ENCODE assay signal across 13 cellular contexts in the genomic region with DNA sequence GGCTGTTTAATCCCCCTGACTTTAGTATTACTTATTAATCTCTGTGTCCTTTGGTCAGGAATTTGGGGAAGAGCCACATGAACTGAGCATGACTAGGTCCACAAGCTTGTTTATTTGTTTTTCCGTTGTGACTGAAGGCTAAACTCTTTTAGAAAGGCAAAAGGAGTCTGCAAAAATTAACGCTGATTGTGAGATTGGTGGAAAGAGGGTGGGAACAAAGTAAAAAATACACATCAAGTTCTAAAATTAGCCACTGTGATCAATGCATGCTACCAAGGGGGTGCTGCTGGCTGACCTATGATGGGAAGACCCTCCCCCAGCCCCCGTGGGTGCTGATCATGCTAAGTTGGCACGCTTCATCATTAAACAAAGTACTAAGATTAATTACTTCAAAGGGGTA.
DNase-seq lines count a peak whose midpoint lies in the region; TF ChIP-seq lines count a peak whose summit lies in the region.
"Had no signal": no experiment of that assay in that cellular context is flagged by ENCODE, and none has a peak within 500 bp of the region (broad histone marks: within the 10 kb centered on the region; RNA-seq: fewer than 3 reads in every experiment).

No MANE protein-coding gene starts in this region.

- H3K18ac ChIP-seq in H9 (ENCODE audit: insufficient read length, low read depth, low read length): no peak overlapping the region
- no peak overlapping the region for H3K18ac ChIP-seq in mesenchymal stem cell (ENCODE audit: low read depth in 1 of 2, low read length in 2 of 2)

- H3K27ac Mint-ChIP-seq in H9: peak overlapping the region in 2 of 3 experiments; percentile 52 to 75; a peak in 3 of 7 replicates
- H3K27ac Mint-ChIP-seq: CD8-positive, alpha-beta T cell had no signal

- in situ Hi-C loops in brain microvascular endothelial cell (cut with HindIII; ENCODE audit: low pct_ligation_motif_present, low sequenced_read_pairs): no loop called here

- H3K4ac ChIP-seq in H9 (ENCODE audit: low read depth, low read length): no peak overlapping the region
- H3K4ac ChIP-seq in mesenchymal stem cell (ENCODE audit: low read depth in 1 of 2, low read length in 2 of 2): no peak overlapping the region

- H3K4me1 Mint-ChIP-seq in H9: peaks cover 6 to 23% of the 10 kb centered on the region in 2 experiments

- H3K4me2 ChIP-seq in H9 (ENCODE audit: insufficient read depth, insufficient read length, low read length) (no peak overlapping the region), mesenchymal stem cell (ENCODE audit: low read length, poor library complexity, severe bottlenecking) (no peak overlapping the region)

- H3T11ph ChIP-seq in H9 (ENCODE audit: low read length): no peak overlapping the region

- no peak for DNase-seq in H9
- peak; percentile 40 for DNase-seq in kidney tubule cell (ENCODE audit: low spot score)
- no peak for DNase-seq in mesenchymal stem cell
- no peak for DNase-seq in COLO668 (lab: John Stamatoyannopoulos, UW; ENCODE audit: unreplicated experiment)
- DNase-seq in tibial nerve (ENCODE audit: low spot score in 2 of 2): no peak
- DNase-seq in hepatic stellate cell (ENCODE audit: low spot score): no peak
- no peak for DNase-seq in brain microvascular endothelial cell
- DNase-seq: BE2C; Caco-2; CD8-positive, alpha-beta T cell; DMS53; IMR-90 had no signal

- H2BK15ac ChIP-seq in H9 (ENCODE audit: low read depth, low read length): no peak overlapping the region
- no peak overlapping the region for H2BK15ac ChIP-seq in mesenchymal stem cell (ENCODE audit: low read depth, poor library complexity, severe bottlenecking)

- H4K20me1 ChIP-seq in H9 (ENCODE audit: control insufficient read depth, insufficient read depth, insufficient read length): no peaks in the 10 kb centered on the region

- H3K36me3 ChIP-seq in mesenchymal stem cell (ENCODE audit: control insufficient read depth in 1 of 2, insufficient read depth in 2 of 2, low read depth in 1 of 2, low read length in 2 of 2) (no peaks in the 10 kb centered on the region), tibial nerve (no peaks in the 10 kb centered on the region), brain microvascular endothelial cell (replicated peaks) (no peaks in the 10 kb centered on the region)
- H3K36me3 ChIP-seq: BE2C had no signal

- H3K4me3 Mint-ChIP-seq in H9: no peak overlapping the region; a peak in 1 of 5 replicates
- H3K4me3 Mint-ChIP-seq: CD8-positive, alpha-beta T cell had no signal

- peaks cover 0 to 5% (median 4%) of the 10 kb centered on the region in 3 experiments; a peak in 3 of 7 replicates for H3K36me3 Mint-ChIP-seq in H9 (ENCODE audit: insufficient read depth in 1 of 3, low read depth in 3 of 3)
- H3K36me3 Mint-ChIP-seq: CD8-positive, alpha-beta T cell had no signal

- H3K4me3 ChIP-seq in mesenchymal stem cell (ENCODE audit: insufficient read depth in 1 of 2, low read depth in 1 of 2, low read length in 2 of 2) (no peak overlapping the region), tibial nerve (no peak overlapping the region), brain microvascular endothelial cell (ENCODE audit: low read depth, low read length) (no peak overlapping the region)

- H3K4me1 ChIP-seq in H9 (ENCODE audit: insufficient read depth, low read length) (no peaks in the 10 kb centered on the region; the same call in 1 of the 2 replicates), mesenchymal stem cell (ENCODE audit: control insufficient read depth, insufficient read depth, low read depth, low read length) (no peaks in the 10 kb centered on the region), tibial nerve (no peaks in the 10 kb centered on the region)
- H3K4me1 ChIP-seq: BE2C had no signal

- H2AFZ ChIP-seq in H9 (ENCODE audit: low read length) (no peak overlapping the region), mesenchymal stem cell (ENCODE audit: low read depth, low read length) (no peak overlapping the region)

- H3K27ac ChIP-seq in H9 (ENCODE audit: insufficient read length, low read depth, low read length) (no peak overlapping the region), mesenchymal stem cell (ENCODE audit: low read length, poor library complexity, severe bottlenecking) (no peak overlapping the region), tibial nerve (no peak overlapping the region), brain microvascular endothelial cell (no peak overlapping the region)
- H3K27ac ChIP-seq: C4-2B had no signal

- H2AK5ac ChIP-seq in H9 (ENCODE audit: insufficient read length, low read length) (no peak overlapping the region), mesenchymal stem cell (ENCODE audit: low read length, severe bottlenecking) (no peak overlapping the region)

- H2BK20ac ChIP-seq in H9 (ENCODE audit: low read depth, low read length, poor library complexity, severe bottlenecking): no peak overlapping the region

- H2BK120ac ChIP-seq in H9 (ENCODE audit: low read depth, low read length, poor library complexity, severe bottlenecking): no peak overlapping the region
- H2BK120ac ChIP-seq in mesenchymal stem cell (ENCODE audit: low read depth, low read length): peak overlapping the region; percentile 27

- no peak overlapping the region for H4K91ac ChIP-seq in H9 (ENCODE audit: insufficient read length, low read depth, low read length)
- no peak overlapping the region for H4K91ac ChIP-seq in mesenchymal stem cell (ENCODE audit: low read length)

- TF ChIP-seq CTCF in H9 (conservative IDR thresholded peaks at IDR 0.05) (no peak), tibial nerve (IDR thresholded peaks at IDR 0.05) (no peak), brain microvascular endothelial cell (IDR thresholded peaks at IDR 0.05; ENCODE audit: low read depth, low read length, missing control alignments) (no peak)

- H3K14ac ChIP-seq in H9 (ENCODE audit: insufficient read depth, low read length) (no peak overlapping the region), mesenchymal stem cell (ENCODE audit: low read length in 2 of 2) (no peak overlapping the region)

- H3K27me3 Mint-ChIP-seq in H9 (ENCODE audit: low read depth): no peaks in the 10 kb centered on the region

- H2BK12ac ChIP-seq in H9 (ENCODE audit: insufficient read length, low read depth, low read length) (no peak overlapping the region), mesenchymal stem cell (ENCODE audit: low read length in 2 of 2) (no peak overlapping the region)

- no peak for TF ChIP-seq POLR2A in tibial nerve (IDR thresholded peaks at IDR 0.05)

- H3K23ac ChIP-seq in H9 (ENCODE audit: insufficient read length, low read depth, low read length) (no peak overlapping the region), mesenchymal stem cell (ENCODE audit: low read length in 2 of 2) (no peak overlapping the region)

- no peak overlapping the region for H3K56ac ChIP-seq in H9 (ENCODE audit: insufficient read length, low read depth, low read length)

- H4K8ac ChIP-seq in H9 (replicated peaks; ENCODE audit: insufficient read length, low read depth, low read length) (no peak overlapping the region), mesenchymal stem cell (ENCODE audit: low read length) (no peak overlapping the region)

- no peaks in the 10 kb centered on the region for H3K9me3 Mint-ChIP-seq in H9
- H3K9me3 Mint-ChIP-seq: CD8-positive, alpha-beta T cell had no signal

- H3K9me3 ChIP-seq in H9 (ENCODE audit: control insufficient read depth, low read depth, low read length) (no peaks in the 10 kb centered on the region), mesenchymal stem cell (ENCODE audit: control insufficient read depth, low read length) (no peaks in the 10 kb centered on the region), tibial nerve (no peaks in the 10 kb centered on the region)
- H3K9me3 ChIP-seq: BE2C had no signal

- no peaks in the 10 kb centered on the region for H3K79me2 ChIP-seq in H9 (ENCODE audit: insufficient read depth, low read length)

- H3K27me3 ChIP-seq in H9 (ENCODE audit: insufficient read depth, low read length) (no peaks in the 10 kb centered on the region), mesenchymal stem cell (ENCODE audit: control insufficient read depth in 1 of 2, insufficient read depth in 1 of 2, low read length in 2 of 2) (no peaks in the 10 kb centered on the region), tibial nerve (no peaks in the 10 kb centered on the region), brain microvascular endothelial cell (replicated peaks) (no peaks in the 10 kb centered on the region)
- H3K27me3 ChIP-seq: BE2C had no signal

- H3K9ac ChIP-seq in H9 (ENCODE audit: extremely low read depth, insufficient read length, low read length) (no peak overlapping the region), mesenchymal stem cell (ENCODE audit: low read length) (no peak overlapping the region)

- WGBS in H9 (ENCODE audit: extremely low coverage, insufficient read length, low lambda C conversion rate): no CpG with 5 or more reads among the region's 4 CpGs
- WGBS in mesenchymal stem cell: 33% methylated on average over 1 of the region's 4 CpGs
- WGBS in tibial nerve, 2 donors: 76 to 78% methylated on average over 4 of the region's 4 CpGs

- H2BK5ac ChIP-seq in H9 (ENCODE audit: insufficient read length, low read length) (no peak overlapping the region), mesenchymal stem cell (ENCODE audit: low read depth, low read length, poor library complexity, severe bottlenecking) (no peak overlapping the region)

- no peaks in the 10 kb centered on the region for H3K23me2 ChIP-seq in H9 (ENCODE audit: insufficient read length, low read depth, low read length, poor library complexity, severe bottlenecking)

- no peak overlapping the region for H4K5ac ChIP-seq in H9 (ENCODE audit: insufficient read length, low read depth, low read length)

- no peaks in the 10 kb centered on the region for H3K79me1 ChIP-seq in H9 (ENCODE audit: insufficient read depth, low read depth, low read length, poor library complexity, severe bottlenecking)
- no peaks in the 10 kb centered on the region for H3K79me1 ChIP-seq in mesenchymal stem cell (replicated peaks; ENCODE audit: low read length, poor library complexity, severe bottlenecking)

- TF ChIP-seq EP300 in tibial nerve (IDR thresholded peaks at IDR 0.05): no peak
